ENCODE assay signal across 4 cellular contexts in genomic region chr3:39725321-39725720, GRCh38.
"Had no signal": no experiment of that assay in that cellular context is flagged by ENCODE, and none has a peak within 500 bp of the region (broad histone marks: within the 10 kb centered on the region; RNA-seq: fewer than 3 reads in every experiment).

No MANE protein-coding gene starts in this region.

- H3K4me3 ChIP-seq: K562 had no signal

- DNase-seq: IMR-90, KBM-7 had no signal

- H3K27ac ChIP-seq: HL-60 had no signal
